ENCODE assay signal across 1 cellular context in the genomic region with DNA sequence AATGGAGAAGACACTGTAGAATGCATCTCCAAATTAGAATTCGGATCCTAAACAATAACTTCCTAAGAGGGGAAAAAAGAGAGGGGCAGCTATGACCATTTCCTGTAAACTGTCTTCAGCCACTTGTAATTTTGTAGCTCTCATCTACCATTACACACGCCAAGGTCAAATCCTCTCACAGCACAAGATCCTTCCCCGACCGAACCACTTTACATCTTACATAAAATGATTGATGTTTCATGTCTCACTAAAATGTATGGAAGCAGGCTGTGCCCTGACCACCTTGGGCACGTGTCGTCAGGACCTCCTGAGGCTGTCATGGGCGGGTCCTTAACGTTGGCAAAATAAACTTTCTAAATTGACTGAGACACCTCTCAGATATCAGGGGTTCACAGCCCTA.
TF ChIP-seq lines count a peak whose summit lies in the region.

No MANE protein-coding gene starts in this region.

TF ChIP-seq in K562, 482 proteins besides CTCF, POLR2A, EP300 and RAD21:
- TF ChIP-seq, protein P1, sequence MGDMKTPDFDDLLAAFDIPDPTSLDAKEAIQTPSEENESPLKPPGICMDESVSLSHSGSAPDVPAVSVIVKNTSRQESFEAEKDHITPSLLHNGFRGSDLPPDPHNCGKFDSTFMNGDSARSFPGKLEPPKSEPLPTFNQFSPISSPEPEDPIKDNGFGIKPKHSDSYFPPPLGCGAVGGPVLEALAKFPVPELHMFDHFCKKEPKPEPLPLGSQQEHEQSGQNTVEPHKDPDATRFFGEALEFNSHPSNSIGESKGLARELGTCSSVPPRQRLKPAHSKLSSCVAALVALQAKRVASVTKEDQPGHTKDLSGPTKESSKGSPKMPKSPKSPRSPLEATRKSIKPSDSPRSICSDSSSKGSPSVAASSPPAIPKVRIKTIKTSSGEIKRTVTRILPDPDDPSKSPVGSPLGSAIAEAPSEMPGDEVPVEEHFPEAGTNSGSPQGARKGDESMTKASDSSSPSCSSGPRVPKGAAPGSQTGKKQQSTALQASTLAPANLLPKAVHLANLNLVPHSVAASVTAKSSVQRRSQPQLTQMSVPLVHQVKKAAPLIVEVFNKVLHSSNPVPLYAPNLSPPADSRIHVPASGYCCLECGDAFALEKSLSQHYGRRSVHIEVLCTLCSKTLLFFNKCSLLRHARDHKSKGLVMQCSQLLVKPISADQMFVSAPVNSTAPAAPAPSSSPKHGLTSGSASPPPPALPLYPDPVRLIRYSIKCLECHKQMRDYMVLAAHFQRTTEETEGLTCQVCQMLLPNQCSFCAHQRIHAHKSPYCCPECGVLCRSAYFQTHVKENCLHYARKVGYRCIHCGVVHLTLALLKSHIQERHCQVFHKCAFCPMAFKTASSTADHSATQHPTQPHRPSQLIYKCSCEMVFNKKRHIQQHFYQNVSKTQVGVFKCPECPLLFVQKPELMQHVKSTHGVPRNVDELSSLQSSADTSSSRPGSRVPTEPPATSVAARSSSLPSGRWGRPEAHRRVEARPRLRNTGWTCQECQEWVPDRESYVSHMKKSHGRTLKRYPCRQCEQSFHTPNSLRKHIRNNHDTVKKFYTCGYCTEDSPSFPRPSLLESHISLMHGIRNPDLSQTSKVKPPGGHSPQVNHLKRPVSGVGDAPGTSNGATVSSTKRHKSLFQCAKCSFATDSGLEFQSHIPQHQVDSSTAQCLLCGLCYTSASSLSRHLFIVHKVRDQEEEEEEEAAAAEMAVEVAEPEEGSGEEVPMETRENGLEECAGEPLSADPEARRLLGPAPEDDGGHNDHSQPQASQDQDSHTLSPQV (IDR thresholded peaks at IDR 0.05), result 0 out of 2 replicates have a peak, but pooled peaks have one; percentile 30
- TF ChIP-seq HLTF (IDR thresholded peaks at IDR 0.05) (no peak), MAZ (CRISPR knock-in tag; conservative IDR thresholded peaks at IDR 0.05 in 1 of 2, IDR thresholded peaks at IDR 0.05 in 1 of 2) (no peak), MEIS2 (IDR thresholded peaks at IDR 0.05; ENCODE audit: partially characterized antibody) (peak; percentile 22), MCM7 (IDR thresholded peaks at IDR 0.05) (no peak), ZEB2 (IDR thresholded peaks at IDR 0.05) (no peak), ZNF282 (CRISPR knock-in tag; IDR thresholded peaks at IDR 0.05) (no peak), CHCHD3 (CRISPR knock-in tag; IDR thresholded peaks at IDR 0.05) (no peak), ARID1B (IDR thresholded peaks at IDR 0.05) (no peak), ZNF263 (CRISPR knock-in tag; IDR thresholded peaks at IDR 0.05; ENCODE audit: borderline replicate concordance) (no peak), ELF2 (CRISPR knock-in tag; IDR thresholded peaks at IDR 0.05) (no peak), SETDB1 (IDR thresholded peaks at IDR 0.05; ENCODE audit: low read length) (no peak), ZFX (CRISPR knock-in tag; IDR thresholded peaks at IDR 0.05) (no peak), CHD1 (IDR thresholded peaks at IDR 0.05; ENCODE audit: low read length) (no peak), ATF1 (CRISPR knock-in tag; IDR thresholded peaks at IDR 0.05) (no peak), ATF1 (tag; IDR thresholded peaks at IDR 0.05) (peak; percentile 54; the same call in 1 of the 2 replicates), PURB (CRISPR knock-in tag; IDR thresholded peaks at IDR 0.05; ENCODE audit: low read depth) (no peak), ZNF668 (CRISPR knock-in tag; IDR thresholded peaks at IDR 0.05) (no peak), RBM22 (IDR thresholded peaks at IDR 0.05; ENCODE audit: low read depth, low read length, poor library complexity, severe bottlenecking) (no peak), GABPA (tag; conservative IDR thresholded peaks at IDR 0.05; ENCODE audit: low read depth) (0 out of 2 replicates have a peak, but pooled peaks have one; percentile 22)
- TF ChIP-seq, protein P2, sequence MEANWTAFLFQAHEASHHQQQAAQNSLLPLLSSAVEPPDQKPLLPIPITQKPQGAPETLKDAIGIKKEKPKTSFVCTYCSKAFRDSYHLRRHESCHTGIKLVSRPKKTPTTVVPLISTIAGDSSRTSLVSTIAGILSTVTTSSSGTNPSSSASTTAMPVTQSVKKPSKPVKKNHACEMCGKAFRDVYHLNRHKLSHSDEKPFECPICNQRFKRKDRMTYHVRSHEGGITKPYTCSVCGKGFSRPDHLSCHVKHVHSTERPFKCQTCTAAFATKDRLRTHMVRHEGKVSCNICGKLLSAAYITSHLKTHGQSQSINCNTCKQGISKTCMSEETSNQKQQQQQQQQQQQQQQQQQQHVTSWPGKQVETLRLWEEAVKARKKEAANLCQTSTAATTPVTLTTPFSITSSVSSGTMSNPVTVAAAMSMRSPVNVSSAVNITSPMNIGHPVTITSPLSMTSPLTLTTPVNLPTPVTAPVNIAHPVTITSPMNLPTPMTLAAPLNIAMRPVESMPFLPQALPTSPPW (CRISPR knock-in tag; IDR thresholded peaks at IDR 0.05), result peak; percentile 35; the same call in 1 of the 2 replicates
- TF ChIP-seq, protein P3, sequence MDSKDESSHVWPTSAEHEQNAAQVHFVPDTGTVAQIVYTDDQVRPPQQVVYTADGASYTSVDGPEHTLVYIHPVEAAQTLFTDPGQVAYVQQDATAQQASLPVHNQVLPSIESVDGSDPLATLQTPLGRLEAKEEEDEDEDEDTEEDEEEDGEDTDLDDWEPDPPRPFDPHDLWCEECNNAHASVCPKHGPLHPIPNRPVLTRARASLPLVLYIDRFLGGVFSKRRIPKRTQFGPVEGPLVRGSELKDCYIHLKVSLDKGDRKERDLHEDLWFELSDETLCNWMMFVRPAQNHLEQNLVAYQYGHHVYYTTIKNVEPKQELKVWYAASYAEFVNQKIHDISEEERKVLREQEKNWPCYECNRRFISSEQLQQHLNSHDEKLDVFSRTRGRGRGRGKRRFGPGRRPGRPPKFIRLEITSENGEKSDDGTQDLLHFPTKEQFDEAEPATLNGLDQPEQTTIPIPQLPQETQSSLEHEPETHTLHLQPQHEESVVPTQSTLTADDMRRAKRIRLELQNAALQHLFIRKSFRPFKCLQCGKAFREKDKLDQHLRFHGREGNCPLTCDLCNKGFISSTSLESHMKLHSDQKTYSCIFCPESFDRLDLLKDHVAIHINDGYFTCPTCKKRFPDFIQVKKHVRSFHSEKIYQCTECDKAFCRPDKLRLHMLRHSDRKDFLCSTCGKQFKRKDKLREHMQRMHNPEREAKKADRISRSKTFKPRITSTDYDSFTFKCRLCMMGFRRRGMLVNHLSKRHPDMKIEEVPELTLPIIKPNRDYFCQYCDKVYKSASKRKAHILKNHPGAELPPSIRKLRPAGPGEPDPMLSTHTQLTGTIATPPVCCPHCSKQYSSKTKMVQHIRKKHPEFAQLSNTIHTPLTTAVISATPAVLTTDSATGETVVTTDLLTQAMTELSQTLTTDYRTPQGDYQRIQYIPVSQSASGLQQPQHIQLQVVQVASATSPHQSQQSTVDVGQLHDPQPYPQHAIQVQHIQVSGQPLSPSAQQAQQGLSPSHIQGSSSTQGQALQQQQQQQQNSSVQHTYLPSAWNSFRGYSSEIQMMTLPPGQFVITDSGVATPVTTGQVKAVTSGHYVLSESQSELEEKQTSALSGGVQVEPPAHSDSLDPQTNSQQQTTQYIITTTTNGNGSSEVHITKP (IDR thresholded peaks at IDR 0.05; ENCODE audit: partially characterized antibody), result peak; percentile 15
- TF ChIP-seq, protein P4, sequence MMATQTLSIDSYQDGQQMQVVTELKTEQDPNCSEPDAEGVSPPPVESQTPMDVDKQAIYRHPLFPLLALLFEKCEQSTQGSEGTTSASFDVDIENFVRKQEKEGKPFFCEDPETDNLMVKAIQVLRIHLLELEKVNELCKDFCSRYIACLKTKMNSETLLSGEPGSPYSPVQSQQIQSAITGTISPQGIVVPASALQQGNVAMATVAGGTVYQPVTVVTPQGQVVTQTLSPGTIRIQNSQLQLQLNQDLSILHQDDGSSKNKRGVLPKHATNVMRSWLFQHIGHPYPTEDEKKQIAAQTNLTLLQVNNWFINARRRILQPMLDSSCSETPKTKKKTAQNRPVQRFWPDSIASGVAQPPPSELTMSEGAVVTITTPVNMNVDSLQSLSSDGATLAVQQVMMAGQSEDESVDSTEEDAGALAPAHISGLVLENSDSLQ (IDR thresholded peaks at IDR 0.05), result 0 out of 2 replicates have a peak, but pooled peaks have one; percentile 16
TF ChIP-seq in K562: peak in this region for 7.
